Comparison of ENCODE assay signal across 2 cellular contexts in genomic region chr5:68265822-68266395, GRCh38.
TF ChIP-seq lines count a peak whose summit lies in the region.

No MANE protein-coding gene starts in this region.

TF ChIP-seq in liver, 16 proteins besides CTCF, POLR2A, EP300 and RAD21 (continued from another document):
- no peak for TF ChIP-seq EGR1 (IDR thresholded peaks at IDR 0.05; ENCODE audit: low read depth in 2 of 2)
- no peak for TF ChIP-seq FOXA1 (IDR thresholded peaks at IDR 0.05)
- no peak for TF ChIP-seq MAX (IDR thresholded peaks at IDR 0.05)
- TF ChIP-seq TAF1 (conservative IDR thresholded peaks at IDR 0.05): no peak
- no peak for TF ChIP-seq REST (IDR thresholded peaks at IDR 0.05)
- TF ChIP-seq YY1 (IDR thresholded peaks at IDR 0.05): no peak
- TF ChIP-seq HNF4G (IDR thresholded peaks at IDR 0.05): no peak

TF ChIP-seq in HepG2, 621 proteins besides CTCF, POLR2A, EP300 and RAD21 (continued from another document):
- TF ChIP-seq MLXIP (CRISPR knock-in tag; IDR thresholded peaks at IDR 0.05; ENCODE audit: borderline replicate concordance): no peak
- TF ChIP-seq ZNF350 (CRISPR knock-in tag; IDR thresholded peaks at IDR 0.05; ENCODE audit: borderline replicate concordance, low read depth): no peak
- no peak for TF ChIP-seq GTF2F1 (IDR thresholded peaks at IDR 0.05; ENCODE audit: low read length)
- TF ChIP-seq ZNF749 (CRISPR knock-in tag; IDR thresholded peaks at IDR 0.05; ENCODE audit: borderline replicate concordance): no peak
- no peak for TF ChIP-seq RORA (CRISPR knock-in tag; IDR thresholded peaks at IDR 0.05)
- no peak for TF ChIP-seq ARID5B (CRISPR knock-in tag; IDR thresholded peaks at IDR 0.05)
- no peak for TF ChIP-seq ZNF343 (CRISPR knock-in tag; IDR thresholded peaks at IDR 0.05)
- TF ChIP-seq AFF4 (CRISPR knock-in tag; IDR thresholded peaks at IDR 0.05): no peak
- no peak for TF ChIP-seq NFIC (IDR thresholded peaks at IDR 0.05; ENCODE audit: low read length)
- no peak for TF ChIP-seq POLR2G (IDR thresholded peaks at IDR 0.05; ENCODE audit: low read depth, low read length)
